18 cellular contexts compared by ENCODE assay signal in genomic region chr4:80540349-80540748, GRCh38.
DNase-seq lines count a peak whose midpoint lies in the region; ATAC-seq, FAIRE-seq and TF ChIP-seq lines count a peak whose summit lies in the region.
"Had no signal": no experiment of that assay in that cellular context is flagged by ENCODE, and none has a peak within 500 bp of the region (broad histone marks: within the 10 kb centered on the region; RNA-seq: fewer than 3 reads in every experiment).

No MANE protein-coding gene starts in this region.

- H3K27me3 ChIP-seq in SU-DHL-6 (ENCODE audit: low read length) (no peaks in the 10 kb centered on the region), pancreas (no peaks in the 10 kb centered on the region)
- H3K27me3 ChIP-seq: esophagus squamous epithelium, Peyer's patch, thyroid gland had no signal

- DNase-seq in COR-L47 (lab: John Stamatoyannopoulos, UW) (peak; percentile 3), left cardiac atrium (no peak), NCI-H2196 (lab: John Stamatoyannopoulos, UW; ENCODE audit: unreplicated experiment) (no peak), H4 (ENCODE audit: low spot score) (no peak), pancreas (no peak)
- DNase-seq: activated CD4-positive, alpha-beta T cell treated with anti-CD3 and anti-CD28 coated beads, Interleukin-2, amount 50 U/mL, for 48 hours; esophagus squamous epithelium; glutamatergic neuron; immature natural killer cell; NCI-H748 treated with DMSO at 0.1 percent for 48 hours; Peyer's patch; SK-N-SH; thyroid gland had no signal

- no peak overlapping the region for H2AFZ ChIP-seq in SU-DHL-6 (ENCODE audit: low read depth, low read length, severe bottlenecking)

- no peaks in the 10 kb centered on the region for H3K4me1 ChIP-seq in pancreas
- H3K4me1 ChIP-seq: esophagus squamous epithelium, Peyer's patch, prostate gland, thyroid gland had no signal

- TF ChIP-seq CTCF in SU-DHL-6 (IDR thresholded peaks at IDR 0.05; ENCODE audit: insufficient read depth, low read length, poor library complexity, severe bottlenecking): no peak
- no peak for TF ChIP-seq CTCF in pancreas (IDR thresholded peaks at IDR 0.05)

- H3K79me2 ChIP-seq in SU-DHL-6 (ENCODE audit: insufficient read depth, low read length): no peaks in the 10 kb centered on the region

- H3K4me2 ChIP-seq in SU-DHL-6 (ENCODE audit: low read depth, low read length, poor library complexity, severe bottlenecking): peak overlapping the region; percentile 29
- H3K4me2 ChIP-seq: SK-N-SH had no signal

- H3K27ac ChIP-seq in SU-DHL-6 (ENCODE audit: low read depth, low read length): no peak overlapping the region
- H3K27ac ChIP-seq in pancreas: no peak overlapping the region
- H3K27ac ChIP-seq: esophagus squamous epithelium, Peyer's patch, prostate gland, thyroid gland had no signal

- no peak overlapping the region for H3K9ac ChIP-seq in SU-DHL-6 (ENCODE audit: low read length)
- H3K9ac ChIP-seq: SK-N-SH had no signal

- no peaks in the 10 kb centered on the region for H3K9me2 ChIP-seq in SU-DHL-6 (replicated peaks; ENCODE audit: insufficient read depth, low read length)
- H3K9me2 ChIP-seq: SK-N-SH had no signal

- ATAC-seq in GM18868 (IDR thresholded peaks at IDR 0.05; ENCODE audit: unreplicated experiment) (peak; percentile 8), HG02885 (IDR thresholded peaks at IDR 0.05; ENCODE audit: poor library complexity, unreplicated experiment) (peak; percentile 10), left cardiac atrium (no peak), pancreas (no peak)

- intact Hi-C loops in left cardiac atrium (cut with DNase I) (no loop called here), pancreas (cut with DNase I) (no loop called here)

- H3K36me3 ChIP-seq in SU-DHL-6 (ENCODE audit: low read length): no peaks in the 10 kb centered on the region
- H3K36me3 ChIP-seq in pancreas: no peaks in the 10 kb centered on the region
- H3K36me3 ChIP-seq: esophagus squamous epithelium, Peyer's patch, prostate gland, thyroid gland had no signal

- H3K9me3 ChIP-seq in SU-DHL-6 (ENCODE audit: insufficient read depth, low read length): no peaks in the 10 kb centered on the region
- H3K9me3 ChIP-seq in pancreas: no peaks in the 10 kb centered on the region
- H3K9me3 ChIP-seq: esophagus squamous epithelium, Peyer's patch, prostate gland, SK-N-SH, thyroid gland had no signal

- WGBS in pancreas, 2 donors: 34 to 44% methylated on average over 1 of the region's 1 CpG

- H4K20me1 ChIP-seq in SU-DHL-6 (ENCODE audit: low read depth, low read length): no peaks in the 10 kb centered on the region

- H3K4me3 ChIP-seq in SU-DHL-6 (ENCODE audit: insufficient read depth, low read length, poor library complexity, severe bottlenecking) (no peak overlapping the region), pancreas (no peak overlapping the region)
- H3K4me3 ChIP-seq: esophagus squamous epithelium, Peyer's patch, prostate gland, thyroid gland had no signal

- FAIRE-seq in pancreas (lab: Jason Lieb, UNC): no peak
- FAIRE-seq: H1 had no signal

- H3F3A ChIP-seq in SU-DHL-6 (ENCODE audit: insufficient read depth): no peaks in the 10 kb centered on the region

Comparison
In these comparisons a context has a peak if more than half of its experiments do, and no peak if none do; other contexts are left out.
1. ATAC-seq: peak in GM18868 (single experiment) and HG02885 (single experiment); none in left cardiac atrium (0 of 2) and pancreas (0 of 4).